ENCODE assay signal across 10 cellular contexts in genomic region chr2:29747786-29748470, GRCh38.
A peak's percentile ranks its signal among the peaks of the same experiment; 100 is the strongest.
DNase-seq lines count a peak whose midpoint lies in the region; ATAC-seq, FAIRE-seq and TF ChIP-seq lines count a peak whose summit lies in the region.
"Had no signal": no experiment of that assay in that cellular context is flagged by ENCODE, and none has a peak within 500 bp of the region (broad histone marks: within the 10 kb centered on the region; RNA-seq: fewer than 3 reads in every experiment).

No MANE protein-coding gene starts in this region.

- H3K27ac ChIP-seq in HepG2 (ENCODE audit: extremely low read length, insufficient read depth, low read length): no peak overlapping the region
- H3K27ac ChIP-seq in right lobe of liver: no peak overlapping the region
- H3K27ac ChIP-seq in mammary epithelial cell (ENCODE audit: insufficient read depth, low read depth, low read length): peak overlapping the region; percentile 71
- H3K27ac ChIP-seq in upper lobe of right lung: no peak overlapping the region
- H3K27ac ChIP-seq: coronary artery, neutrophil had no signal

- H3K4me3 ChIP-seq in HepG2 (replicated peaks in 1 of 3; ENCODE audit: insufficient read depth in 1 of 3, low read depth in 2 of 3, low read length in 3 of 3): no peak overlapping the region
- no peak overlapping the region for H3K4me3 ChIP-seq in right lobe of liver
- no peak overlapping the region for H3K4me3 ChIP-seq in mammary epithelial cell (replicated peaks in 1 of 3; ENCODE audit: insufficient read depth in 1 of 3, low read depth in 2 of 3, low read length in 3 of 3)
- H3K4me3 ChIP-seq in upper lobe of right lung: no peak overlapping the region
- H3K4me3 ChIP-seq: coronary artery had no signal

- H3K9ac ChIP-seq in HepG2 (ENCODE audit: insufficient read depth, low read depth, low read length) (no peak overlapping the region), mammary epithelial cell (ENCODE audit: insufficient read depth, low read length) (no peak overlapping the region)

- intact Hi-C loops in HepG2 (cut with micrococcal nuclease; ENCODE audit: unreplicated experiment) (no loop called here), right lobe of liver (cut with DNase I) (no loop called here), mammary epithelial cell (cut with micrococcal nuclease) (loop anchor here (1.0 to 5.0 kb wide), 3 partner anchors 63 to 286 kb away; no protein-coding TSS in a partner anchor), upper lobe of right lung (cut with DNase I) (no loop called here)

- CTCF ChIA-PET in HepG2 (lab: Yijun Ruan, JAX; ENCODE audit: low intra/inter-chr PET ratio, low total read pairs): no interaction called here
- CTCF ChIA-PET in mammary epithelial cell (lab: Charles Lee; ENCODE audit: low non-redundant PET): no interaction called here

- TF ChIP-seq POLR2A in HepG2 (IDR thresholded peaks at IDR 0.05; ENCODE audit: insufficient read depth in 1 of 2, low read depth in 2 of 2, low read length in 2 of 2): no peak
- TF ChIP-seq POLR2A in right lobe of liver (IDR thresholded peaks at IDR 0.05): no peak

- TF ChIP-seq EP300 in HepG2 (IDR thresholded peaks at IDR 0.05; ENCODE audit: low read depth in 2 of 2, low read length in 2 of 2) (no peak), HepG2 (CRISPR knock-in tag; IDR thresholded peaks at IDR 0.05; ENCODE audit: borderline replicate concordance) (no peak)

- no peaks in the 10 kb centered on the region for H3K9me3 ChIP-seq in HepG2 (ENCODE audit: low read length)
- H3K9me3 ChIP-seq in right lobe of liver: no peaks in the 10 kb centered on the region
- no peaks in the 10 kb centered on the region for H3K9me3 ChIP-seq in mammary epithelial cell (replicated peaks; ENCODE audit: insufficient read depth, low read length)
- H3K9me3 ChIP-seq in upper lobe of right lung: no peaks in the 10 kb centered on the region
- H3K9me3 ChIP-seq: neutrophil had no signal

- POLR2A ChIA-PET in HepG2 (lab: Yijun Ruan, JAX): no interaction called here

- H3K79me2 ChIP-seq in HepG2 (ENCODE audit: insufficient read depth, low read length): no peaks in the 10 kb centered on the region
- H3K79me2 ChIP-seq in mammary epithelial cell (ENCODE audit: insufficient read depth, low read length): no peaks in the 10 kb centered on the region

- no peaks in the 10 kb centered on the region for H4K20me1 ChIP-seq in HepG2 (ENCODE audit: insufficient read depth, low read length)
- no peaks in the 10 kb centered on the region for H4K20me1 ChIP-seq in mammary epithelial cell (ENCODE audit: insufficient read depth, low read length)

- TF ChIP-seq CTCF in HepG2 (CRISPR knock-in tag; IDR thresholded peaks at IDR 0.05) (no peak), right lobe of liver (IDR thresholded peaks at IDR 0.05) (no peak), mammary epithelial cell (conservative IDR thresholded peaks at IDR 0.05 in 1 of 2, IDR thresholded peaks at IDR 0.05 in 1 of 2; ENCODE audit: extremely low read depth in 1 of 2, insufficient read depth in 1 of 2, low read depth in 1 of 2, low read length in 2 of 2) (no peak), upper lobe of right lung (IDR thresholded peaks at IDR 0.05) (no peak)

- dilution Hi-C loops in mammary epithelial cell (cut with HindIII; ENCODE audit: low sequenced_read_pairs): no loop called here

- 0% methylated on average over 3 of the region's 3 CpGs for WGBS in HepG2 (ENCODE audit: low lambda C conversion rate)
- WGBS in right lobe of liver (ENCODE audit: insufficient coverage, low coverage, low lambda C conversion rate, missing lambda C conversion rate): 71% methylated on average over 3 of the region's 3 CpGs
- 0% methylated on average over 3 of the region's 3 CpGs for WGBS in mammary epithelial cell (ENCODE audit: low coverage, missing lambda C conversion rate)

- DNase-seq in HepG2 (ENCODE audit: low spot score) (peak; percentile 7), right lobe of liver (no peak), M059J (ENCODE audit: low read depth) (peak; percentile 99), mammary epithelial cell (peak; percentile 100), upper lobe of right lung (no peak), T-helper 1 cell (no peak)

- no TSS peak for BruUV-seq in HepG2 (replicated peaks; lab: Mats Ljungman, UMichigan)
- BruUV-seq in mammary epithelial cell (replicated peaks; lab: Mats Ljungman, UMichigan): TSS peak; percentile 98

- H3K36me3 ChIP-seq in HepG2 (replicated peaks in 1 of 2; ENCODE audit: control insufficient read depth in 1 of 2, insufficient read depth in 2 of 2, low read length in 2 of 2): no peaks in the 10 kb centered on the region
- H3K36me3 ChIP-seq in right lobe of liver: no peaks in the 10 kb centered on the region
- H3K36me3 ChIP-seq in mammary epithelial cell (ENCODE audit: insufficient read depth, low read length): no peaks in the 10 kb centered on the region
- H3K36me3 ChIP-seq in upper lobe of right lung: no peaks in the 10 kb centered on the region
- H3K36me3 ChIP-seq: neutrophil had no signal

- no peaks in the 10 kb centered on the region for H3K4me1 ChIP-seq in HepG2 (ENCODE audit: insufficient read depth, low read length)
- no peaks in the 10 kb centered on the region for H3K4me1 ChIP-seq in right lobe of liver
- peaks cover 22% of the 10 kb centered on the region for H3K4me1 ChIP-seq in mammary epithelial cell (ENCODE audit: insufficient read depth, low read length)
- no peaks in the 10 kb centered on the region for H3K4me1 ChIP-seq in upper lobe of right lung

- FAIRE-seq in HepG2 (lab: Jason Lieb, UNC): no peak

- in situ Hi-C loops in HepG2 (cut with HindIII; ENCODE audit: extremely low pct_ligation_motif_present, low pct_unique_long_range_greater_than_20kb) (no loop called here), mammary epithelial cell (cut with MboI; ENCODE audit: low sequenced_read_pairs in 2 of 2) (no loop called here)

- ATAC-seq in HepG2 (no peak), right lobe of liver (no peak), upper lobe of right lung (peak; percentile 81), GM21576 (IDR thresholded peaks at IDR 0.05; ENCODE audit: unreplicated experiment) (no peak), GM19023 (IDR thresholded peaks at IDR 0.05; ENCODE audit: unreplicated experiment) (no peak)

- H2AFZ ChIP-seq in HepG2 (ENCODE audit: low read length) (no peak overlapping the region), mammary epithelial cell (ENCODE audit: low read depth, low read length) (peak overlapping the region; percentile 41)

- H3K27me3 ChIP-seq in HepG2 (ENCODE audit: control insufficient read depth in 1 of 2, insufficient read depth in 2 of 2, low read length in 2 of 2): 0 out of 5 replicates have a peak, but pooled peaks cover 0 to 4% of the 10 kb centered on the region in 2 experiments
- no peaks in the 10 kb centered on the region for H3K27me3 ChIP-seq in right lobe of liver
- no peaks in the 10 kb centered on the region for H3K27me3 ChIP-seq in mammary epithelial cell (ENCODE audit: insufficient read depth, low read length)
- no peaks in the 10 kb centered on the region for H3K27me3 ChIP-seq in upper lobe of right lung

- H3K4me2 ChIP-seq in HepG2 (ENCODE audit: low read depth, low read length) (no peak overlapping the region), mammary epithelial cell (ENCODE audit: insufficient read depth, low read depth, low read length) (peak overlapping the region; percentile 65)

- no peak for TF ChIP-seq RAD21 in HepG2 (CRISPR knock-in tag; IDR thresholded peaks at IDR 0.05)

TF ChIP-seq in HepG2, 621 proteins besides CTCF, POLR2A, EP300 and RAD21:
- TF ChIP-seq ZFP36 (IDR thresholded peaks at IDR 0.05; ENCODE audit: borderline replicate concordance, low read depth, low read length, partially characterized antibody): no peak

Comparison
In these comparisons a context has a peak if more than half of its experiments do, and no peak if none do; other contexts are left out.
1. DNase-seq: peak in HepG2 (single experiment), M059J (single experiment) and mammary epithelial cell (single experiment); none in right lobe of liver (0 of 3), upper lobe of right lung (single experiment) and T-helper 1 cell (0 of 5).